Comparison of ENCODE assay signal across 20 cellular contexts in genomic region chr12:130513572-130513971, GRCh38.
"Had no signal": no experiment of that assay in that cellular context is flagged by ENCODE, and none has a peak within 500 bp of the region (broad histone marks: within the 10 kb centered on the region; RNA-seq: fewer than 3 reads in every experiment).

No MANE protein-coding gene starts in this region.

- DNase-seq: colonic mucosa; dermis blood vessel endothelial cell; esophagus squamous epithelium; foreskin fibroblast; head of caudate nucleus; islet precursor cell; left ventricle myocardium inferior; lower lobe of right lung; naive B cell; sigmoid colon; stimulated activated CD4-positive, alpha-beta T cell treated with anti-CD3 and anti-CD28 coated beads, Interleukin-2, amount 100 ng/mL, for 24 hours; stimulated activated CD4-positive, alpha-beta T cell treated with anti-CD3 and anti-CD28 coated beads, Interleukin-4, amount 100 ng/mL, for 4 hours; stimulated activated naive B cell treated with anti-CD40 and anti-IgM and Interleukin-4, amounts not matched to agents 10 μg/mL and 1 μg/mL and 100 μg/mL, for 72 hours; stimulated activated naive CD8-positive, alpha-beta T cell treated with anti-CD3 and anti-CD28 coated beads, Interleukin-15, amount 100 ng/mL, for 72 hours; transverse colon had no signal

- H3K4me1 ChIP-seq: colonic mucosa, esophagus squamous epithelium, left ventricle myocardium inferior, lower lobe of right lung, sigmoid colon, transverse colon had no signal

- H3K4me1 Mint-ChIP-seq: memory B cell; naive B cell; nephron; stimulated activated naive B cell treated with anti-CD40 and anti-IgM and Interleukin-4, amounts not matched to agents 10 μg/mL and 1 μg/mL and 100 μg/mL, for 72 hours; stimulated activated naive CD8-positive, alpha-beta T cell treated with anti-CD3 and anti-CD28 coated beads, Interleukin-15, amount 100 ng/mL, for 72 hours had no signal

- H3K27ac Mint-ChIP-seq: memory B cell; naive B cell; nephron; stimulated activated naive B cell treated with anti-CD40 and anti-IgM and Interleukin-4, amounts not matched to agents 10 μg/mL and 1 μg/mL and 100 μg/mL, for 72 hours; stimulated activated naive CD8-positive, alpha-beta T cell treated with anti-CD3 and anti-CD28 coated beads, Interleukin-15, amount 100 ng/mL, for 72 hours had no signal

- H2AFZ ChIP-seq: hepatocyte had no signal

- H3K4me3 ChIP-seq: colonic mucosa, esophagus squamous epithelium, hepatocyte, left ventricle myocardium inferior, lower lobe of right lung, sigmoid colon, skin epidermis, thoracic aorta, transverse colon had no signal

- H3K36me3 ChIP-seq: colonic mucosa, esophagus squamous epithelium, left ventricle myocardium inferior, lower lobe of right lung, sigmoid colon, thoracic aorta, transverse colon had no signal

- H3K27me3 Mint-ChIP-seq: naive B cell; stimulated activated naive B cell treated with anti-CD40 and anti-IgM and Interleukin-4, amounts not matched to agents 10 μg/mL and 1 μg/mL and 100 μg/mL, for 72 hours had no signal

- H3K27me3 ChIP-seq: colonic mucosa, esophagus squamous epithelium, hepatocyte, transverse colon had no signal

- H3K4me3 Mint-ChIP-seq: memory B cell; nephron; stimulated activated naive B cell treated with anti-CD40 and anti-IgM and Interleukin-4, amounts not matched to agents 10 μg/mL and 1 μg/mL and 100 μg/mL, for 72 hours; stimulated activated naive CD8-positive, alpha-beta T cell treated with anti-CD3 and anti-CD28 coated beads, Interleukin-15, amount 100 ng/mL, for 72 hours had no signal

- H3K4me2 ChIP-seq: hepatocyte had no signal

- H3K27ac ChIP-seq: colonic mucosa, esophagus squamous epithelium, hepatocyte, left ventricle myocardium inferior, lower lobe of right lung, sigmoid colon, skin epidermis, thoracic aorta, transverse colon had no signal

- H3K36me3 Mint-ChIP-seq: memory B cell; naive B cell; stimulated activated naive B cell treated with anti-CD40 and anti-IgM and Interleukin-4, amounts not matched to agents 10 μg/mL and 1 μg/mL and 100 μg/mL, for 72 hours had no signal

- H3K9me3 ChIP-seq: colonic mucosa, esophagus squamous epithelium, lower lobe of right lung, thoracic aorta, transverse colon had no signal

- ATAC-seq: lower lobe of right lung; stimulated activated naive B cell treated with anti-CD40 and anti-IgM and Interleukin-4, amounts not matched to agents 10 μg/mL and 1 μg/mL and 100 μg/mL, for 72 hours; stimulated activated naive CD8-positive, alpha-beta T cell treated with anti-CD3 and anti-CD28 coated beads, Interleukin-15, amount 100 ng/mL, for 72 hours had no signal
